16 cellular contexts compared by ENCODE assay signal in genomic region chr11:6674198-6674597, GRCh38. TPM values are rescaled to one million over a fixed set of nuclear protein-coding genes. Genes with fewer than 3 reads are reported as not detected.
A peak's percentile ranks its signal among the peaks of the same experiment; 100 is the strongest.
DNase-seq lines count a peak whose midpoint lies in the region; ATAC-seq and TF ChIP-seq lines count a peak whose summit lies in the region.
"Had no signal": no experiment of that assay in that cellular context is flagged by ENCODE, and none has a peak within 500 bp of the region (broad histone marks: within the 10 kb centered on the region; RNA-seq: fewer than 3 reads in every experiment).

No MANE protein-coding gene starts in this region.

- no peaks in the 10 kb centered on the region for H3K27me3 ChIP-seq in CD4-positive, alpha-beta T cell (ENCODE audit: control insufficient read depth, insufficient read depth, low read length)
- H3K27me3 ChIP-seq in CD8-positive, alpha-beta memory T cell (ENCODE audit: insufficient read depth, low read length, poor library complexity, severe bottlenecking) = no peaks in the 10 kb centered on the region
- H3K27me3 ChIP-seq in left lung = no peaks in the 10 kb centered on the region

- H3K4me3 ChIP-seq in CD8-positive, alpha-beta memory T cell (ENCODE audit: low read length) = no peak overlapping the region
- H3K4me3 ChIP-seq in left lung = no peak overlapping the region
- H3K4me3 ChIP-seq in mucosa of descending colon = no peak overlapping the region
- H3K4me3 ChIP-seq: K562 had no signal

- H3K4me1 ChIP-seq in CD8-positive, alpha-beta memory T cell (ENCODE audit: insufficient read depth, low read length) = peaks cover 56% of the 10 kb centered on the region
- peaks cover 0 to 16% of the 10 kb centered on the region in 2 donors for H3K4me1 ChIP-seq in left lung
- H3K4me1 ChIP-seq in mucosa of descending colon (ENCODE audit: low read depth) = no peaks in the 10 kb centered on the region

- no peaks in the 10 kb centered on the region for H3K27me3 Mint-ChIP-seq in activated CD8-positive, alpha-beta memory T cell treated with anti-CD3 and anti-CD28 coated beads, Interleukin-2, amount 10 ng/mL, durations not matched to agents 7 days and 5 days
- no peaks in the 10 kb centered on the region for H3K27me3 Mint-ChIP-seq in CD4-positive, alpha-beta T cell
- no peaks in the 10 kb centered on the region for H3K27me3 Mint-ChIP-seq in CD8-positive, alpha-beta memory T cell

- no peak for ATAC-seq in activated CD8-positive, alpha-beta memory T cell treated with anti-CD3 and anti-CD28 coated beads, Interleukin-2, amount 10 ng/mL, durations not matched to agents 7 days and 5 days
- ATAC-seq in CD4-positive, alpha-beta T cell (ENCODE audit: poor library complexity) = no peak
- ATAC-seq in left lung (no peak), HG02678 (IDR thresholded peaks at IDR 0.05; ENCODE audit: unreplicated experiment) (no peak), mucosa of descending colon (no peak), GM21786 (IDR thresholded peaks at IDR 0.05; ENCODE audit: unreplicated experiment) (no peak)
- ATAC-seq: K562 had no signal

- no peak for DNase-seq in activated CD8-positive, alpha-beta memory T cell treated with anti-CD3 and anti-CD28 coated beads, Interleukin-2, amount 10 ng/mL, durations not matched to agents 7 days and 5 days
- DNase-seq in activated CD8-positive, alpha-beta memory T cell treated with anti-CD3 and anti-CD28 coated beads for 24 hours = no peak
- no peak for DNase-seq in CD4-positive, alpha-beta T cell
- DNase-seq in CD8-positive, alpha-beta memory T cell = no peak
- no peak for DNase-seq in left lung
- no peak for DNase-seq in mucosa of descending colon
- DNase-seq: EL, NCI-H1436, NCI-H2029, NCI-H2171, NCI-H446, NCI-H69 had no signal

- no peaks in the 10 kb centered on the region for H3K9me3 Mint-ChIP-seq in activated CD8-positive, alpha-beta memory T cell treated with anti-CD3 and anti-CD28 coated beads, Interleukin-2, amount 10 ng/mL, durations not matched to agents 7 days and 5 days (ENCODE audit: low read depth)
- no peaks in the 10 kb centered on the region for H3K9me3 Mint-ChIP-seq in CD4-positive, alpha-beta T cell
- no peaks in the 10 kb centered on the region for H3K9me3 Mint-ChIP-seq in CD8-positive, alpha-beta memory T cell

- H3K9me3 ChIP-seq in CD4-positive, alpha-beta T cell (ENCODE audit: control insufficient read depth, low read length) = no peaks in the 10 kb centered on the region
- no peaks in the 10 kb centered on the region for H3K9me3 ChIP-seq in CD8-positive, alpha-beta memory T cell (ENCODE audit: low read length)
- H3K9me3 ChIP-seq in left lung (no peaks in the 10 kb centered on the region), mucosa of descending colon (no peaks in the 10 kb centered on the region)

- CTCF ChIA-PET in activated CD8-positive, alpha-beta memory T cell treated with anti-CD3 and anti-CD28 coated beads, Interleukin-2, amount 10 ng/mL, durations not matched to agents 7 days and 5 days (lab: Charles Lee) = interaction anchor here (0.9 to 5.4 kb wide), 5 partner anchors 10 to 296 kb away, joined by 3 to 38 read pairs (median 4); partner anchors contain the start of genes MRPL17 and TAF10
- CTCF ChIA-PET in CD4-positive, alpha-beta T cell (lab: Charles Lee) = interaction anchor here (4.5 kb wide), 1 partner anchor 9 kb away, joined by 19 read pairs; the partner anchor contains the start of gene MRPL17
- CTCF ChIA-PET in CD8-positive, alpha-beta memory T cell (lab: Charles Lee) = interaction anchor here (1.2 to 6.0 kb wide), 5 partner anchors 9 to 144 kb away, joined by 3 to 45 read pairs (median 9); partner anchors contain the start of genes ILK, MRPL17 and TPP1

- H3K4me3 Mint-ChIP-seq in activated CD8-positive, alpha-beta memory T cell treated with anti-CD3 and anti-CD28 coated beads, Interleukin-2, amount 10 ng/mL, durations not matched to agents 7 days and 5 days = no peak overlapping the region
- H3K4me3 Mint-ChIP-seq in CD4-positive, alpha-beta T cell = peak overlapping the region; percentile 54
- peak overlapping the region in 2 of 7 donors; percentile 48 to 50 for H3K4me3 Mint-ChIP-seq in CD8-positive, alpha-beta memory T cell

- no peak overlapping the region for H3K27ac ChIP-seq in CD4-positive, alpha-beta T cell (ENCODE audit: low read depth, low read length)
- H3K27ac ChIP-seq in CD8-positive, alpha-beta memory T cell (ENCODE audit: low read depth, low read length) = no peak overlapping the region
- H3K27ac ChIP-seq in left lung = peak overlapping the region; percentile 20 to 38
- H3K27ac ChIP-seq: C4-2B had no signal

- peaks cover 47% of the 10 kb centered on the region for H3K4me1 Mint-ChIP-seq in activated CD8-positive, alpha-beta memory T cell treated with anti-CD3 and anti-CD28 coated beads, Interleukin-2, amount 10 ng/mL, durations not matched to agents 7 days and 5 days
- H3K4me1 Mint-ChIP-seq in CD4-positive, alpha-beta T cell (ENCODE audit: low read depth) = peaks cover 55% of the 10 kb centered on the region
- peaks cover 40 to 60% (median 57%) of the 10 kb centered on the region in 3 donors for H3K4me1 Mint-ChIP-seq in CD8-positive, alpha-beta memory T cell

- no peak for TF ChIP-seq CTCF in CD4-positive, alpha-beta T cell (IDR thresholded peaks at IDR 0.05)
- TF ChIP-seq CTCF in left lung (IDR thresholded peaks at IDR 0.05) = no peak
- TF ChIP-seq CTCF in mucosa of descending colon (IDR thresholded peaks at IDR 0.05) = no peak

- POLR2A ChIA-PET in CD4-positive, alpha-beta T cell (lab: Charles Lee) = interaction anchor here (0.7 to 6.1 kb wide), 4 partner anchors 9 to 61 kb away, joined by 3 to 30 read pairs (median 12); partner anchors contain the start of genes MRPL17 and TAF10
- POLR2A ChIA-PET in CD8-positive, alpha-beta memory T cell (lab: Charles Lee) = interaction anchor here (1.0 kb wide), 1 partner anchor 9 kb away, joined by 4 read pairs; the partner anchor contains the start of gene MRPL17

- peaks cover 10% of the 10 kb centered on the region for H3K36me3 Mint-ChIP-seq in activated CD8-positive, alpha-beta memory T cell treated with anti-CD3 and anti-CD28 coated beads, Interleukin-2, amount 10 ng/mL, durations not matched to agents 7 days and 5 days
- H3K36me3 Mint-ChIP-seq in CD4-positive, alpha-beta T cell (ENCODE audit: low read depth) = peaks cover 3% of the 10 kb centered on the region
- peaks cover 0 to 3% (median 1%) of the 10 kb centered on the region in 3 donors for H3K36me3 Mint-ChIP-seq in CD8-positive, alpha-beta memory T cell

- H3K36me3 ChIP-seq in CD8-positive, alpha-beta memory T cell (ENCODE audit: insufficient read depth, low read length) = no peaks in the 10 kb centered on the region
- H3K36me3 ChIP-seq in left lung = no peaks in the 10 kb centered on the region
- no peaks in the 10 kb centered on the region for H3K36me3 ChIP-seq in mucosa of descending colon (ENCODE audit: low read depth)

- H3K27ac Mint-ChIP-seq in activated CD8-positive, alpha-beta memory T cell treated with anti-CD3 and anti-CD28 coated beads, Interleukin-2, amount 10 ng/mL, durations not matched to agents 7 days and 5 days = peak overlapping the region; percentile 61
- no peak overlapping the region for H3K27ac Mint-ChIP-seq in CD4-positive, alpha-beta T cell
- peak overlapping the region in 6 of 8 donors; percentile 5 to 69 (median 39) for H3K27ac Mint-ChIP-seq in CD8-positive, alpha-beta memory T cell

- intact Hi-C loops in CD4-positive, alpha-beta T cell (cut with DNase I, micrococcal nuclease) = no loop called here
- intact Hi-C loops in left lung (cut with DNase I) (no loop called here), mucosa of descending colon (cut with DNase I, micrococcal nuclease) (no loop called here)

RNA-seq across cellular contexts. Expression of gene MRPL17, which starts 8.9 kb away (rescaled TPM):
- total RNA-seq in activated CD8-positive, alpha-beta memory T cell treated with anti-CD3 and anti-CD28 coated beads, Interleukin-2, amount 10 ng/mL, durations not matched to agents 7 days and 5 days = 10 to 100 TPM; 69.4 to 81.0 TPM
- total RNA-seq in CD4-positive, alpha-beta T cell = 10 to 100 TPM; 12.3 to 14.2 TPM
- total RNA-seq in CD8-positive, alpha-beta memory T cell = 100 to 1,000 TPM; 124 to 129 TPM
- polyA plus RNA-seq in CD8-positive, alpha-beta memory T cell = 24.3 TPM
- total RNA-seq in left lung = 10 to 100 TPM; 47.6 to 51.6 TPM
- 10 to 100 TPM; 21.2 to 29.7 (median 29.6) TPM for total RNA-seq in mucosa of descending colon

RNA-seq across cellular contexts. Expression of gene DCHS1, which starts 18.6 kb away (rescaled TPM):
- total RNA-seq in activated CD8-positive, alpha-beta memory T cell treated with anti-CD3 and anti-CD28 coated beads, Interleukin-2, amount 10 ng/mL, durations not matched to agents 7 days and 5 days = under 1 TPM; 0.14 to 0.32 TPM
- 1 to 10 TPM; 9.7 TPM for total RNA-seq in CD4-positive, alpha-beta T cell
- total RNA-seq in CD8-positive, alpha-beta memory T cell = under 1 TPM; 0.89 to 0.96 TPM
- polyA plus RNA-seq in CD8-positive, alpha-beta memory T cell = 1.5 TPM
- total RNA-seq in left lung (10 to 100 TPM; 15.4 to 18.9 TPM), mucosa of descending colon (10 to 100 TPM in 1 of 3 donors, 1 to 10 TPM in 2; 3.5 to 38.8 (median 6.0) TPM)

RNA-seq across cellular contexts. Expression of gene TPP1, which starts 55.0 kb away (rescaled TPM):
- 10 to 100 TPM; 76.8 to 79.3 TPM for total RNA-seq in activated CD8-positive, alpha-beta memory T cell treated with anti-CD3 and anti-CD28 coated beads, Interleukin-2, amount 10 ng/mL, durations not matched to agents 7 days and 5 days
- total RNA-seq in CD4-positive, alpha-beta T cell = 10 to 100 TPM; 29.7 to 34.4 TPM
- 10 to 100 TPM; 57.2 to 61.6 TPM for total RNA-seq in CD8-positive, alpha-beta memory T cell
- polyA plus RNA-seq in CD8-positive, alpha-beta memory T cell = 165 TPM
- 100 to 1,000 TPM; 202 to 264 TPM for total RNA-seq in left lung
- 100 to 1,000 TPM in 1 of 3 donors, 10 to 100 TPM in 2; 86.4 to 116 (median 93.8) TPM for total RNA-seq in mucosa of descending colon

Comparison
In these comparisons a context has a peak if more than half of its experiments do, and no peak if none do; other contexts are left out.
1. H3K27ac ChIP-seq: peak in left lung (2 of 2); none in CD4-positive, alpha-beta T cell (single experiment) and CD8-positive, alpha-beta memory T cell (single experiment).